In the genomic region with DNA sequence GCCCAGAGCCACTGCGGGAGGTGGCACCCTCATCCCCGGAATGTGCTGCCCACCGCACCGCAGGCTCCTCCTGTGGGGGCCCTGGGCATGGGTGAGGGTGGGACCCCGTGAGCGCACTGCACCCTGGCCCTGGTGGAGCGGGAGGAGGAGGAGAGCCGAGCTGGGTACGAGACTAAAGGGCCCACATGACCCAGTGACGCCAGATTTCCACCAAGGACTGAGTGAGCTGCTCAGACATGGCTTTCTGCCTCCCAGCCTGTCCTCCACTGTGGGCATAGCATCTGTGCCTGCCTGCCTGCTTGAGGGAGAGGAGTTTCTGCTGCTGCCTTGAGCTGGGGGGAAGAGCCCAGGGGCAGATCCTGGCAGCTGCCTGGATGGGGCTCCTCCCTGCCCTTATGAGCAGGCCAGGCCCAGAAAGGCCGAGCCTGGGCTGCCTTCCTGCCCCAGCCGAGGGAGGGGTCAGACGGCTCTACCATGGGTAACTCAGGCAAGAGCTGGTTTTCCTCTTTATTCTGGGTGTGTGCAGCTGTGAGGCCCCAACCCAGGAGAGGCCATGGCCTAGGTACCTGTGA, we compare ENCODE assay signal across 13 cellular contexts.
DNase-seq lines count a peak whose midpoint lies in the region; ATAC-seq and TF ChIP-seq lines count a peak whose summit lies in the region.
"Had no signal": no experiment of that assay in that cellular context is flagged by ENCODE, and none has a peak within 500 bp of the region (broad histone marks: within the 10 kb centered on the region; RNA-seq: fewer than 3 reads in every experiment).

No MANE protein-coding gene starts in this region.

- no peaks in the 10 kb centered on the region for H3K27me3 ChIP-seq in heart left ventricle

- peaks cover 15 to 79% (median 57%) of the 10 kb centered on the region in 12 donors for H3K4me1 ChIP-seq in heart left ventricle

- no peak for ATAC-seq in activated naive CD4-positive, alpha-beta T cell treated with anti-CD3 and anti-CD28 coated beads, Interleukin-2, amount 50 U/mL, for 72 hours
- ATAC-seq in heart left ventricle (peak in 3 of 4 donors; percentile 15 to 29 (median 16)), HG03432 (IDR thresholded peaks at IDR 0.05; ENCODE audit: unreplicated experiment) (no peak)

- no peaks in the 10 kb centered on the region for H3K9me3 ChIP-seq in heart left ventricle

- no peaks in the 10 kb centered on the region for H3K27me3 Mint-ChIP-seq in type B pancreatic cell

- peaks cover 9 to 33% of the 10 kb centered on the region in 2 donors for H3K36me3 Mint-ChIP-seq in activated naive CD4-positive, alpha-beta T cell treated with anti-CD3 and anti-CD28 coated beads, Interleukin-2, amount 50 U/mL, for 72 hours
- peaks cover 46% of the 10 kb centered on the region for H3K36me3 Mint-ChIP-seq in type B pancreatic cell

- DNase-seq in activated naive CD4-positive, alpha-beta T cell treated with anti-CD3 and anti-CD28 coated beads, Interleukin-2, amount 50 U/mL, for 72 hours (ENCODE audit: low spot score in 2 of 2): no peak
- no peak for DNase-seq in activated naive CD4-positive, alpha-beta T cell (lab: John Stamatoyannopoulos, UW)
- DNase-seq in heart left ventricle: peak in 1 of 5 donors; percentile 56
- DNase-seq in posterior vena cava (ENCODE audit: low spot score): peak; percentile 76
- no peak for DNase-seq in type B pancreatic cell (ENCODE audit: extremely low spot score, unreplicated experiment)
- DNase-seq in H4 (ENCODE audit: low spot score): no peak
- no peak for DNase-seq in NCI-H2081 (lab: John Stamatoyannopoulos, UW)
- DNase-seq: activated T-cell treated with anti-CD3 and anti-CD28 coated beads for 4 hours, cortex of kidney, Kasumi-1, NCI-H1436 treated with DMSO at 0.1 percent for 48 hours had no signal

- H3K9me3 Mint-ChIP-seq in activated naive CD4-positive, alpha-beta T cell treated with anti-CD3 and anti-CD28 coated beads, Interleukin-2, amount 50 U/mL, for 72 hours: no peaks in the 10 kb centered on the region
- H3K9me3 Mint-ChIP-seq in type B pancreatic cell: peaks cover 9% of the 10 kb centered on the region
- H3K9me3 Mint-ChIP-seq: T-helper 1 cell treated with Interleukin-12 subunit alpha and Interleukin-12 subunit beta and Interleukin-4 antibody, amounts not matched to agents 30 μg/mL and 1 μg/mL, for 36 hours had no signal

- peak overlapping the region; percentile 46 to 57 for H3K27ac Mint-ChIP-seq in activated naive CD4-positive, alpha-beta T cell treated with anti-CD3 and anti-CD28 coated beads, Interleukin-2, amount 50 U/mL, for 72 hours
- H3K27ac Mint-ChIP-seq in type B pancreatic cell: peak overlapping the region; percentile 50
- H3K27ac Mint-ChIP-seq: T-helper 1 cell treated with Interleukin-12 subunit alpha and Interleukin-12 subunit beta and Interleukin-4 antibody, amounts not matched to agents 30 μg/mL and 1 μg/mL, for 36 hours had no signal

- no peak overlapping the region for H3K4me3 Mint-ChIP-seq in type B pancreatic cell
- H3K4me3 Mint-ChIP-seq: T-helper 1 cell treated with Interleukin-12 subunit alpha and Interleukin-12 subunit beta and Interleukin-4 antibody, amounts not matched to agents 30 μg/mL and 1 μg/mL, for 36 hours had no signal

- WGBS in heart left ventricle, 4 donors: 75 to 90% (median 84%) methylated on average over 8 to 13 of the region's 13 CpGs

- no peak overlapping the region for H3K4me3 ChIP-seq in heart left ventricle

- peaks cover 0 to 54% (median 33%) of the 10 kb centered on the region in 9 donors for H3K36me3 ChIP-seq in heart left ventricle

- peak overlapping the region in 10 of 12 donors; percentile 18 to 63 (median 57) for H3K27ac ChIP-seq in heart left ventricle

- intact Hi-C loops in heart left ventricle (cut with DNase I): loop anchor here in 2 of 10 donors (5.0 to 10.0 kb wide), 2 partner anchors 87 to 170 kb away; a partner anchor contains a TSS
- intact Hi-C loops in posterior vena cava (cut with DNase I): no loop called here

- H3K4me1 Mint-ChIP-seq in type B pancreatic cell (ENCODE audit: unreplicated experiment): peaks cover 48% of the 10 kb centered on the region

- TF ChIP-seq CTCF in heart left ventricle (IDR thresholded peaks at IDR 0.05) (no peak), type B pancreatic cell (conservative IDR thresholded peaks at IDR 0.05) (no peak)

- TF ChIP-seq POLR2A in heart left ventricle (IDR thresholded peaks at IDR 0.05): no peak

Comparison
In these comparisons a context has a peak if more than half of its experiments do, and no peak if none do; other contexts are left out.
1. ATAC-seq: peak in heart left ventricle (3 of 4); none in activated naive CD4-positive, alpha-beta T cell treated with anti-CD3 and anti-CD28 coated beads, Interleukin-2, amount 50 U/mL, for 72 hours (0 of 2) and HG03432 (single experiment).